Comparison of ENCODE assay signal across 24 cellular contexts in genomic region chr4:113004655-113005054, GRCh38. TPM values are rescaled to one million over a fixed set of nuclear protein-coding genes. Genes with fewer than 3 reads are reported as not detected.
DNase-seq lines count a peak whose midpoint lies in the region; ATAC-seq, FAIRE-seq and TF ChIP-seq lines count a peak whose summit lies in the region.
"Had no signal": no experiment of that assay in that cellular context is flagged by ENCODE, and none has a peak within 500 bp of the region (broad histone marks: within the 10 kb centered on the region; RNA-seq: fewer than 3 reads in every experiment).

No MANE protein-coding gene starts in this region.

- H3F3A ChIP-seq in neural cell (ENCODE audit: insufficient read depth, low read length, poor library complexity, severe bottlenecking): no peaks in the 10 kb centered on the region

- FAIRE-seq in HepG2 (lab: Jason Lieb, UNC): no peak
- FAIRE-seq: A549, GM12878, GM12892, GM18507, GM19239 had no signal

- H3K4me2 ChIP-seq in HepG2 (ENCODE audit: low read depth, low read length): no peak overlapping the region
- no peak overlapping the region for H3K4me2 ChIP-seq in neural cell (ENCODE audit: low read length)
- H3K4me2 ChIP-seq: A549, BLaER1 had no signal

- CTCF ChIA-PET in HepG2 (lab: Yijun Ruan, JAX; ENCODE audit: low intra/inter-chr PET ratio, low total read pairs): no interaction called here

- no peaks in the 10 kb centered on the region for H3K9me2 ChIP-seq in neural cell (ENCODE audit: insufficient read depth, low read length)

- H3K27me3 ChIP-seq in HepG2 (ENCODE audit: control insufficient read depth in 1 of 2, insufficient read depth in 2 of 2, low read length in 2 of 2) (no peaks in the 10 kb centered on the region), right lobe of liver (no peaks in the 10 kb centered on the region), neural cell (ENCODE audit: insufficient read depth, low read depth, low read length) (no peaks in the 10 kb centered on the region)
- H3K27me3 ChIP-seq: BE2C, BLaER1 had no signal

- ATAC-seq in HepG2 (no peak), right lobe of liver (no peak), GM18870 (IDR thresholded peaks at IDR 0.05; ENCODE audit: unreplicated experiment) (no peak)
- ATAC-seq: A549, GM12878 had no signal

- BruUV-seq in HepG2 (replicated peaks; lab: Mats Ljungman, UMichigan): no TSS peak

- no peak overlapping the region for H2AFZ ChIP-seq in HepG2 (ENCODE audit: low read length)
- no peak overlapping the region for H2AFZ ChIP-seq in neural cell (ENCODE audit: low read depth, low read length)

- POLR2A ChIA-PET in HepG2 (lab: Yijun Ruan, JAX): no interaction called here

- TF ChIP-seq CTCF in HepG2 (CRISPR knock-in tag; IDR thresholded peaks at IDR 0.05) (no peak), right lobe of liver (IDR thresholded peaks at IDR 0.05) (no peak), epithelial cell of esophagus (IDR thresholded peaks at IDR 0.05; ENCODE audit: insufficient read depth, low read depth, low read length, missing control alignments) (no peak), neural cell (IDR thresholded peaks at IDR 0.05; ENCODE audit: poor library complexity, severe bottlenecking) (no peak)

- H3K4me1 ChIP-seq in HepG2 (ENCODE audit: insufficient read depth, low read length) (no peaks in the 10 kb centered on the region), right lobe of liver (no peaks in the 10 kb centered on the region)
- H3K4me1 ChIP-seq: A549, BLaER1 had no signal

- H3K36me3 ChIP-seq in HepG2 (replicated peaks in 1 of 2; ENCODE audit: control insufficient read depth in 1 of 2, insufficient read depth in 2 of 2, low read length in 2 of 2): no peaks in the 10 kb centered on the region
- no peaks in the 10 kb centered on the region for H3K36me3 ChIP-seq in right lobe of liver
- H3K36me3 ChIP-seq in neural cell (ENCODE audit: insufficient read depth, low read length): no peaks in the 10 kb centered on the region
- H3K36me3 ChIP-seq: BLaER1 had no signal

- TF ChIP-seq POLR2A in HepG2 (IDR thresholded peaks at IDR 0.05; ENCODE audit: insufficient read depth in 1 of 2, low read depth in 2 of 2, low read length in 2 of 2): no peak
- no peak for TF ChIP-seq POLR2A in right lobe of liver (IDR thresholded peaks at IDR 0.05)

- intact Hi-C loops in HepG2 (cut with micrococcal nuclease; ENCODE audit: unreplicated experiment): no loop called here
- intact Hi-C loops in right lobe of liver (cut with DNase I): no loop called here

- no peak overlapping the region for H3K27ac ChIP-seq in HepG2 (ENCODE audit: extremely low read length, insufficient read depth, low read length)
- H3K27ac ChIP-seq in right lobe of liver: no peak overlapping the region
- no peak overlapping the region for H3K27ac ChIP-seq in neural cell (ENCODE audit: low read length)
- H3K27ac ChIP-seq: 22Rv1, A549, BLaER1 had no signal

- in situ Hi-C loops in HepG2 (cut with HindIII; ENCODE audit: extremely low pct_ligation_motif_present, low pct_unique_long_range_greater_than_20kb): no loop called here

- no peaks in the 10 kb centered on the region for H4K20me1 ChIP-seq in HepG2 (ENCODE audit: insufficient read depth, low read length)
- H4K20me1 ChIP-seq in neural cell (ENCODE audit: insufficient read depth): no peaks in the 10 kb centered on the region
- H4K20me1 ChIP-seq: BLaER1 had no signal

- H3K9ac ChIP-seq in HepG2 (ENCODE audit: insufficient read depth, low read depth, low read length) (no peak overlapping the region), neural cell (ENCODE audit: low read length) (no peak overlapping the region)
- H3K9ac ChIP-seq: BLaER1 had no signal

- 27% methylated on average over 4 of the region's 4 CpGs for WGBS in HepG2 (ENCODE audit: low lambda C conversion rate)
- 49% methylated on average over 4 of the region's 4 CpGs for WGBS in right lobe of liver (ENCODE audit: insufficient coverage, low coverage, low lambda C conversion rate, missing lambda C conversion rate)

- H3K79me2 ChIP-seq in HepG2 (ENCODE audit: insufficient read depth, low read length) (no peaks in the 10 kb centered on the region), neural cell (replicated peaks; ENCODE audit: insufficient read depth, low read length) (no peaks in the 10 kb centered on the region)

- no peaks in the 10 kb centered on the region for H3K9me3 ChIP-seq in HepG2 (ENCODE audit: low read length)
- no peaks in the 10 kb centered on the region for H3K9me3 ChIP-seq in right lobe of liver
- H3K9me3 ChIP-seq in neural cell (ENCODE audit: low read length): no peaks in the 10 kb centered on the region
- H3K9me3 ChIP-seq: A549, BLaER1 had no signal

- H3K4me3 ChIP-seq in HepG2 (replicated peaks in 1 of 3; ENCODE audit: insufficient read depth in 1 of 3, low read depth in 2 of 3, low read length in 3 of 3) (no peak overlapping the region), right lobe of liver (no peak overlapping the region), epithelial cell of esophagus (ENCODE audit: low read length) (no peak overlapping the region), neural cell (ENCODE audit: low read length) (no peak overlapping the region)
- H3K4me3 ChIP-seq: A549, BLaER1, GM12878 had no signal

- DNase-seq in HepG2 (ENCODE audit: low spot score): no peak
- no peak for DNase-seq in right lobe of liver
- DNase-seq in epithelial cell of esophagus (ENCODE audit: low read depth): peak; percentile 25
- DNase-seq in foreskin melanocyte: peak; percentile 51
- no peak for DNase-seq in GF-D8 (lab: John Stamatoyannopoulos, UW)
- no peak for DNase-seq in activated CD4-positive, alpha-beta T cell treated with anti-CD3 and anti-CD28 coated beads for 4 hours
- DNase-seq: AML-193; BE2C; C1 segment of cervical spinal cord; CD4-positive, alpha-beta memory T cell; CD4-positive, CD25-positive, alpha-beta regulatory T cell; CD8-positive, alpha-beta memory T cell; COR-L47; DMS79 treated with DMSO at 0.1 percent for 48 hours had no signal

- TF ChIP-seq EP300 in HepG2 (IDR thresholded peaks at IDR 0.05; ENCODE audit: low read depth in 2 of 2, low read length in 2 of 2): no peak
- TF ChIP-seq EP300 in HepG2 (CRISPR knock-in tag; IDR thresholded peaks at IDR 0.05; ENCODE audit: borderline replicate concordance): no peak
- TF ChIP-seq EP300 in neural cell (conservative IDR thresholded peaks at IDR 0.05; ENCODE audit: poor library complexity, severe bottlenecking): peak; percentile 20

- no peak for TF ChIP-seq RAD21 in HepG2 (CRISPR knock-in tag; IDR thresholded peaks at IDR 0.05)
- TF ChIP-seq RAD21 in neural cell (conservative IDR thresholded peaks at IDR 0.05): no peak

TF ChIP-seq in HepG2, 621 proteins besides CTCF, POLR2A, EP300 and RAD21:
- TF ChIP-seq NR3C1 (CRISPR knock-in tag; IDR thresholded peaks at IDR 0.05) (no peak), CREB1 (IDR thresholded peaks at IDR 0.05) (peak; percentile 76), CREB1 (CRISPR knock-in tag; IDR thresholded peaks at IDR 0.05) (no peak)
TF ChIP-seq in HepG2: peak in this region for 1.

TF ChIP-seq in neural cell, 6 proteins besides CTCF, POLR2A, EP300 and RAD21:
- TF ChIP-seq EZH2 (IDR thresholded peaks at IDR 0.05; ENCODE audit: borderline replicate concordance, insufficient read depth, low read length, poor library complexity, severe bottlenecking): no peak

RNA-seq across cellular contexts. Expression of gene ANK2, which starts 44.8 kb away (rescaled TPM):
- total RNA-seq in HepG2 (2016; rRNA removed; fragmentation: Illumina TruSeq; extraction: Trizol): 15.1 and 18.6 TPM in 2 replicates
- 1.2 TPM in 2 replicates for total RNA-seq in HepG2 (2016; cell fraction: cytosol; rRNA removed; fragmentation: Illumina TruSeq; extraction: Trizol; ENCODE audit: low read depth)
- total RNA-seq in HepG2 (2016; cell fraction: insoluble cytoplasmic fraction; rRNA removed; fragmentation: Illumina TruSeq; extraction: Trizol): 15.2 and 16.0 TPM in 2 replicates
- total RNA-seq in HepG2 (2016; cell fraction: membrane; rRNA removed; fragmentation: Illumina TruSeq; extraction: Trizol): 3.8 and 5.0 TPM in 2 replicates
- total RNA-seq in HepG2 (2016; cell fraction: nucleus; rRNA removed; fragmentation: Illumina TruSeq; extraction: Trizol): 27.3 and 28.2 TPM in 2 replicates
- polyA plus RNA-seq in HepG2 (2011; rRNA removed): 1.6 and 2.7 TPM in 2 replicates
- 1.6 and 1.7 TPM in 2 replicates for polyA plus RNA-seq in HepG2 (2011; cell fraction: cytosol; rRNA removed)
- polyA plus RNA-seq in HepG2 (2011; cell fraction: nucleus; rRNA removed): 7.1 and 7.4 TPM in 2 replicates
- 6.0 and 6.3 TPM in 2 replicates for polyA plus RNA-seq in HepG2 (2012)
- 0.18 and 0.53 TPM in 2 replicates for polyA plus RNA-seq in HepG2 (2016; cell fraction: cytosol; fragmentation: Illumina TruSeq; extraction: Trizol; ENCODE audit: low read depth)
- polyA plus RNA-seq in HepG2 (2016; cell fraction: insoluble cytoplasmic fraction; fragmentation: Illumina TruSeq; extraction: Trizol; ENCODE audit: low read depth): 5.7 and 5.9 TPM in 2 replicates
- 0.66 and 0.73 TPM in 2 replicates for polyA plus RNA-seq in HepG2 (2016; cell fraction: membrane; fragmentation: Illumina TruSeq; extraction: Trizol; ENCODE audit: low read depth)
- polyA plus RNA-seq in HepG2 (2016; cell fraction: nucleus; fragmentation: Illumina TruSeq; extraction: Trizol; ENCODE audit: insufficient read depth, low read depth): 10.5 and 11.2 TPM in 2 replicates
- 0.05 and 14.9 TPM in 2 replicates for polyA minus RNA-seq in HepG2 (2011; rRNA and poly(A)+ RNA removed; ENCODE audit: low replicate concordance)
- 5.3 and 8.7 TPM in 2 replicates for polyA minus RNA-seq in HepG2 (2011; cell fraction: cytosol; rRNA and poly(A)+ RNA removed)
- polyA minus RNA-seq in HepG2 (2011; cell fraction: nucleus; rRNA and poly(A)+ RNA removed): 42.0 and 54.6 TPM in 2 replicates
- total RNA-seq in right lobe of liver: 1 to 10 TPM in 5 of 6 experiments, under 1 TPM in 1; 0.61 to 1.7 (median 1.1) TPM
- polyA plus RNA-seq in neural cell: 52.0 and 54.8 TPM in 2 replicates
- polyA minus RNA-seq in neural cell: 225 and 296 TPM in 2 replicates
- total RNA-seq: CD4-positive, alpha-beta memory T cell; CD4-positive, CD25-positive, alpha-beta regulatory T cell had no signal
- polyA plus RNA-seq: CD14-positive monocyte; CD4-positive, alpha-beta memory T cell; CD4-positive, CD25-positive, alpha-beta regulatory T cell; CD8-positive, alpha-beta memory T cell had no signal

Comparison
In these comparisons a context has a peak if more than half of its experiments do, and no peak if none do; other contexts are left out.
1. DNase-seq: peak in epithelial cell of esophagus (single experiment) and foreskin melanocyte (single experiment); none in HepG2 (single experiment), right lobe of liver (0 of 3), GF-D8 (single experiment) and activated CD4-positive, alpha-beta T cell treated with anti-CD3 and anti-CD28 coated beads for 4 hours (0 of 2).